ENCODE assay signal across 8 cellular contexts in the genomic region with DNA sequence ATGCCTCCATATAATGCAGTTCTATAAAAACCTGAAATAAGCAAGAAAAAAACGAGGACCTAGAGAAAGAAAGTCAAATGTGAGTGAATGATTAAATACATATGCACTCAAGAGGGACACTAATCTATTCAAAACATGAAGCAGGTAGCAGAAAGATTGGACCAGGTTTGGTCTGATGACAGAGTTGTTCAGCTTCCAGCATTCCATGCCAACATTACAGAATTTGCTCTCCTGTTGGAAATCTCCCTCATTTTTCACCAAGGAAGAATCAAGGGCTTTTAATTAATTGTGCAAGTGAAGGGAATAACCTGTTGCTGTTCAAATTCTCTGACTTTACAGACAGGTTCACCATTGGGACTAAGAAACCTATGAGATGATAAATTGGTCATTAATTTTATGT.
"Had no signal": no experiment of that assay in that cellular context is flagged by ENCODE, and none has a peak within 500 bp of the region (broad histone marks: within the 10 kb centered on the region; RNA-seq: fewer than 3 reads in every experiment).

No MANE protein-coding gene starts in this region.

- H3K4me1 Mint-ChIP-seq: H9 had no signal

- H3K4me1 ChIP-seq: HAP-1 had no signal

- H3K4me3 Mint-ChIP-seq: GM23338, H9, HFFc6 had no signal

- H3K27ac ChIP-seq: GM23248 had no signal

- H3K27ac Mint-ChIP-seq: GM23338, H9, HFFc6 had no signal

- H3K4me3 ChIP-seq: GM23248, GM23338, HAP-1 had no signal

- H3K9me3 ChIP-seq: HAP-1 had no signal

- DNase-seq: GM23248, GOT3, H7, H9, HCEC 1CT, HFFc6 had no signal

- H3K36me3 ChIP-seq: HAP-1 had no signal
